8 cellular contexts compared by ENCODE assay signal in the genomic region with DNA sequence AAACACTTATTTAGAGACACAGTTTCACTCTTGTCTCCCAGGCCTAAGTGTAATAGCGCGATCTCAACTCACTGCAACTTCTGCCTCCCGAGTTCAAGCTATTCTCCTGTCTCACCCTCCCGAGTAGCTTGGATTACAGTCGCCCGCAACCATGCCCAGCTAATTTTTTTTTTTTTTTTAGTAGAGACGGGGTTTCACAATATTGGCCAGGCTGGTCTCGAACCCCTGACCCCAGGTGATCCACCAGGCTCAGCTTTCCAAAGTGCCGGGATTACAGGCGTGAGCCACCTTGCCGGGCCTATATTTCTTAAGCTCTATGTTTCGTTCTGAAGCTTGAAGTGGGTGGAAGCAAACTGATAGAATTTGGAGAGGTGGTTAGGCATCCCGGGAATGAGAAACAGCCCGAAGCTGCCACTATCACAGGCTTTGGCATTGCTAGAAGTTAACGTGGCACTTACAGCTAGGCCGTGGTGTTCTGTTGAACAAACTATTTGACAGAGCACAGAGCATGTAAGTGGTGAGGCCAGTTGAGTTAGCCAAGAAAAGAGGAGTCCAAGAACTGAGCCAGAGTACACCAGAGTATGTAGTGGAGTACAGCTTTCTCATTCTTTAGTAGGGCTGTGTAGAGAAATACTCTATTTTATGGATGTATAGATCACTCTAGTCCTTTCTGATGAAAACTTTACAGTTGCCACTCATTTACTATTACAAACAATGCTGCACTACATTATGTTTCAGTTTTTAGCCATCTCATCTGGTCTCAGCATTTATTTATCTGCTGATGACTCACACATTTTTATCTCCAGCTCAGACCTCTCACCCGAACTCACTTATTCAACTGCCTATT.
DNase-seq lines count a peak whose midpoint lies in the region; ATAC-seq and TF ChIP-seq lines count a peak whose summit lies in the region.

No MANE protein-coding gene starts in this region.

- CTCF ChIA-PET in Caco-2 (lab: Charles Lee), result interaction anchor here (0.9 to 1.3 kb wide), 3 partner anchors 31 to 78 kb away, joined by 3 to 8 read pairs (median 5); a partner anchor contains a TSS

- no TSS peak for BruUV-seq in Caco-2 (replicated peaks; lab: Mats Ljungman, UMichigan)

- DNase-seq in Caco-2, result no peak
- DNase-seq in dermis blood vessel endothelial cell, result peak; percentile 56
- DNase-seq in myocyte (ENCODE audit: low read depth), result peak; percentile 65
- DNase-seq in caudate nucleus (lab: John Stamatoyannopoulos, UW), result no peak

- H3K36me3 ChIP-seq in Caco-2 (ENCODE audit: control insufficient read depth, insufficient read depth, low read length), result no peaks in the 10 kb centered on the region
- no peaks in the 10 kb centered on the region for H3K36me3 ChIP-seq in OCI-LY1 (ENCODE audit: insufficient read depth, low read length)

- H3K9me2 ChIP-seq in OCI-LY1 (ENCODE audit: low read depth, low read length), result no peaks in the 10 kb centered on the region

- H3K4me1 ChIP-seq in Caco-2 (peaks cover 23% of the 10 kb centered on the region), OCI-LY1 (ENCODE audit: insufficient read depth, low read length, severe bottlenecking) (peaks cover 64% of the 10 kb centered on the region)

- no peaks in the 10 kb centered on the region for H3K27me3 ChIP-seq in Caco-2 (replicated peaks; ENCODE audit: control insufficient read depth, insufficient read depth, low read length)
- no peaks in the 10 kb centered on the region for H3K27me3 ChIP-seq in OCI-LY1 (ENCODE audit: insufficient read depth, low read length)

- no peaks in the 10 kb centered on the region for H3K9me3 Mint-ChIP-seq in Caco-2 (ENCODE audit: unreplicated experiment)

- peaks cover 30% of the 10 kb centered on the region for H3K4me1 Mint-ChIP-seq in Caco-2 (ENCODE audit: low read depth, unreplicated experiment)

- peaks cover 56% of the 10 kb centered on the region for H3K36me3 Mint-ChIP-seq in Caco-2 (ENCODE audit: insufficient read depth, unreplicated experiment)

- peak overlapping the region; percentile 100 for H3K27ac ChIP-seq in OCI-LY1 (ENCODE audit: low read depth, low read length, poor library complexity, severe bottlenecking)
- H3K27ac ChIP-seq in caudate nucleus (ENCODE audit: low read depth, low read length), result no peak overlapping the region

- intact Hi-C loops in Caco-2 (cut with micrococcal nuclease; ENCODE audit: unreplicated experiment), result loop anchor here (5.0 to 10.0 kb wide), 5 partner anchors 172 to 1867 kb away; a partner anchor contains a TSS

- H3F3A ChIP-seq in OCI-LY1 (ENCODE audit: insufficient read depth, low read length), result peaks cover 37% of the 10 kb centered on the region

- ATAC-seq in HG02973 (IDR thresholded peaks at IDR 0.05; ENCODE audit: unreplicated experiment) (no peak), GM19324 (IDR thresholded peaks at IDR 0.05; ENCODE audit: low FRiP score, unreplicated experiment) (no peak), HG02938 (IDR thresholded peaks at IDR 0.05; ENCODE audit: unreplicated experiment) (no peak)

- H3K79me2 ChIP-seq in OCI-LY1 (ENCODE audit: insufficient read depth, low read length), result no peaks in the 10 kb centered on the region

- H3K4me2 ChIP-seq in OCI-LY1 (ENCODE audit: low read length), result peak overlapping the region; percentile 83

- H3K4me3 ChIP-seq in Caco-2 (ENCODE audit: low read depth, low read length), result no peak overlapping the region; the same call in 1 of the 2 replicates
- H3K4me3 ChIP-seq in OCI-LY1 (ENCODE audit: low read depth, low read length, poor library complexity, severe bottlenecking), result peak overlapping the region; percentile 69

- POLR2A ChIA-PET in Caco-2 (lab: Charles Lee), result interaction anchor here (0.6 to 3.3 kb wide), 10 partner anchors 9 to 226 kb away, joined by 3 to 45 read pairs (median 5); a partner anchor contains a TSS

- H3K27ac Mint-ChIP-seq in Caco-2 (ENCODE audit: unreplicated experiment), result peak overlapping the region; percentile 100

- peaks cover 4% of the 10 kb centered on the region for H3K27me3 Mint-ChIP-seq in Caco-2 (ENCODE audit: insufficient read depth, unreplicated experiment)

- TF ChIP-seq CTCF in Caco-2 (IDR thresholded peaks at IDR 0.05; ENCODE audit: insufficient read depth in 1 of 2, low read depth in 1 of 2, low read length in 1 of 2, severe bottlenecking in 1 of 2, unreplicated experiment in 1 of 2) (no peak), OCI-LY1 (IDR thresholded peaks at IDR 0.05; ENCODE audit: low read length) (no peak)

- H3K4me3 Mint-ChIP-seq in Caco-2 (ENCODE audit: unreplicated experiment), result peak overlapping the region; percentile 85

- H3K9me3 ChIP-seq in Caco-2 (no peaks in the 10 kb centered on the region), OCI-LY1 (ENCODE audit: low read length) (no peaks in the 10 kb centered on the region)

- H2AFZ ChIP-seq in OCI-LY1 (ENCODE audit: low read length), result no peak overlapping the region

- H4K20me1 ChIP-seq in OCI-LY1 (ENCODE audit: insufficient read depth, low read length), result no peaks in the 10 kb centered on the region

- peak overlapping the region; percentile 78 for H3K9ac ChIP-seq in OCI-LY1 (ENCODE audit: low read length)

Comparison
In these comparisons a context has a peak if more than half of its experiments do, and no peak if none do; other contexts are left out.
1. DNase-seq: peak in dermis blood vessel endothelial cell (single experiment) and myocyte (single experiment); none in Caco-2 (0 of 2) and caudate nucleus (0 of 61).